8 cellular contexts compared by ENCODE assay signal in genomic region chr20:62120990-62121775, GRCh38. TPM values are rescaled to one million over a fixed set of nuclear protein-coding genes. Genes with fewer than 3 reads are reported as not detected.
A peak's percentile ranks its signal among the peaks of the same experiment; 100 is the strongest.
DNase-seq lines count a peak whose midpoint lies in the region; ATAC-seq and TF ChIP-seq lines count a peak whose summit lies in the region.

No MANE protein-coding gene starts in this region.

- in situ Hi-C loops in ACHN (cut with HindIII; ENCODE audit: low pct_ligation_motif_present, low pct_unique_long_range_greater_than_20kb, low sequenced_read_pairs): no loop called here

- ATAC-seq in GM18867 (IDR thresholded peaks at IDR 0.05; ENCODE audit: unreplicated experiment): peak; percentile 19
- ATAC-seq in HG03095 (IDR thresholded peaks at IDR 0.05; ENCODE audit: unreplicated experiment): peak; percentile 18
- ATAC-seq in GM18870 (IDR thresholded peaks at IDR 0.05; ENCODE audit: unreplicated experiment): no peak

- TF ChIP-seq POLR2A in esophagus muscularis mucosa (IDR thresholded peaks at IDR 0.05; ENCODE audit: low read depth): peak; percentile 46

- no peaks in the 10 kb centered on the region for H3K9me3 ChIP-seq in esophagus muscularis mucosa
- H3K9me3 ChIP-seq in neuron (ENCODE audit: low read length): no peaks in the 10 kb centered on the region

- H3K27ac ChIP-seq in esophagus muscularis mucosa (replicated peaks in 1 of 4): peak overlapping the region; percentile 91 to 98 (median 96)

- peaks cover 13 to 20% (median 18%) of the 10 kb centered on the region in 4 donors for H3K36me3 ChIP-seq in esophagus muscularis mucosa
- peaks cover 16% of the 10 kb centered on the region for H3K36me3 ChIP-seq in neuron (ENCODE audit: insufficient read depth, low read length)

- WGBS in esophagus muscularis mucosa: 23% methylated on average over 43 of the region's 45 CpGs

- DNase-seq in ACHN (peak; percentile 63), SKM-1 (lab: John Stamatoyannopoulos, UW; ENCODE audit: unreplicated experiment) (peak; percentile 37), esophagus muscularis mucosa (ENCODE audit: extremely low spot score) (peak; percentile 93), germinal center (ENCODE audit: low spot score) (no peak)

- peaks cover 0 to 32% (median 2%) of the 10 kb centered on the region in 4 donors for H3K27me3 ChIP-seq in esophagus muscularis mucosa
- no peaks in the 10 kb centered on the region for H3K27me3 ChIP-seq in neuron (ENCODE audit: insufficient read depth, low read length)

- TF ChIP-seq CTCF in esophagus muscularis mucosa (IDR thresholded peaks at IDR 0.05): no peak

- H2AFZ ChIP-seq in neuron (ENCODE audit: low read depth, low read length): peak overlapping the region; percentile 59

- peaks cover 26 to 46% (median 31%) of the 10 kb centered on the region in 4 donors for H3K4me1 ChIP-seq in esophagus muscularis mucosa
- H3K4me1 ChIP-seq in neuron (ENCODE audit: insufficient read depth, low read length): peaks cover 38% of the 10 kb centered on the region

- intact Hi-C loops in esophagus muscularis mucosa (cut with DNase I): no loop called here

- no peak for TF ChIP-seq EP300 in esophagus muscularis mucosa (IDR thresholded peaks at IDR 0.05)

- H3K4me3 ChIP-seq in esophagus muscularis mucosa: peak overlapping the region; percentile 86 to 99 (median 93)
- H3K4me3 ChIP-seq in neuron (ENCODE audit: low read length): peak overlapping the region; percentile 89

RNA-seq across cellular contexts. Expression of gene LSM14B, which starts 1.1 kb away (rescaled TPM):
- total RNA-seq in esophagus muscularis mucosa: 10 to 100 TPM; 24.9 to 38.8 (median 32.4) TPM

RNA-seq across cellular contexts. Expression of gene PSMA7, which starts 22.0 kb away (rescaled TPM):
- 100 to 1,000 TPM; 261 to 349 (median 304) TPM for total RNA-seq in esophagus muscularis mucosa

RNA-seq across cellular contexts. Expression of gene SS18L1, which starts 22.4 kb away (rescaled TPM):
- 10 to 100 TPM in 2 of 4 donors, 1 to 10 TPM in 2; 9.1 to 13.3 (median 10.8) TPM for total RNA-seq in esophagus muscularis mucosa

RNA-seq across cellular contexts. Expression of gene TAF4, which starts 55.5 kb away (rescaled TPM):
- total RNA-seq in esophagus muscularis mucosa: 10 to 100 TPM; 12.0 to 19.9 (median 16.2) TPM
